ENCODE assay signal across 1 cellular context in the genomic region with DNA sequence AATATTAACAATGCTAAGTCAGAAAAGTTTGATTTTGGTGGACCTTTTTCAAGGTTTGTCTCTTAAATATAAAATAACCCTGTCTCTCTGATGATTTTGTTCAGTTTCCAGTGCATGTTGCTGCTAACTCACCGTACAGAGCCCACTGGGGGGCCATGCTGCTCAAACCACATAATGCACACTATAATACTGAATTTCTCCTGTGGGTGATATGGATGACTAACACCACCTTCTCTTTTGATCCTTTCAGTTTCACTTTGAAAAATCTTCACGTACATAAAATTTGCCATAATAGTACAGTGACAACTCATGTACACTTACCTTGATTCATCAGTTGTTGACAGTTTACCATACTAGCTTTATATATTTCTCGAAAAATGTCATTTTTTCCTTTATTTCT.
TF ChIP-seq lines count a peak whose summit lies in the region.

No MANE protein-coding gene starts in this region.

TF ChIP-seq in K562, 482 proteins besides CTCF, POLR2A, EP300 and RAD21 (continued from another document):
- TF ChIP-seq, protein P1, sequence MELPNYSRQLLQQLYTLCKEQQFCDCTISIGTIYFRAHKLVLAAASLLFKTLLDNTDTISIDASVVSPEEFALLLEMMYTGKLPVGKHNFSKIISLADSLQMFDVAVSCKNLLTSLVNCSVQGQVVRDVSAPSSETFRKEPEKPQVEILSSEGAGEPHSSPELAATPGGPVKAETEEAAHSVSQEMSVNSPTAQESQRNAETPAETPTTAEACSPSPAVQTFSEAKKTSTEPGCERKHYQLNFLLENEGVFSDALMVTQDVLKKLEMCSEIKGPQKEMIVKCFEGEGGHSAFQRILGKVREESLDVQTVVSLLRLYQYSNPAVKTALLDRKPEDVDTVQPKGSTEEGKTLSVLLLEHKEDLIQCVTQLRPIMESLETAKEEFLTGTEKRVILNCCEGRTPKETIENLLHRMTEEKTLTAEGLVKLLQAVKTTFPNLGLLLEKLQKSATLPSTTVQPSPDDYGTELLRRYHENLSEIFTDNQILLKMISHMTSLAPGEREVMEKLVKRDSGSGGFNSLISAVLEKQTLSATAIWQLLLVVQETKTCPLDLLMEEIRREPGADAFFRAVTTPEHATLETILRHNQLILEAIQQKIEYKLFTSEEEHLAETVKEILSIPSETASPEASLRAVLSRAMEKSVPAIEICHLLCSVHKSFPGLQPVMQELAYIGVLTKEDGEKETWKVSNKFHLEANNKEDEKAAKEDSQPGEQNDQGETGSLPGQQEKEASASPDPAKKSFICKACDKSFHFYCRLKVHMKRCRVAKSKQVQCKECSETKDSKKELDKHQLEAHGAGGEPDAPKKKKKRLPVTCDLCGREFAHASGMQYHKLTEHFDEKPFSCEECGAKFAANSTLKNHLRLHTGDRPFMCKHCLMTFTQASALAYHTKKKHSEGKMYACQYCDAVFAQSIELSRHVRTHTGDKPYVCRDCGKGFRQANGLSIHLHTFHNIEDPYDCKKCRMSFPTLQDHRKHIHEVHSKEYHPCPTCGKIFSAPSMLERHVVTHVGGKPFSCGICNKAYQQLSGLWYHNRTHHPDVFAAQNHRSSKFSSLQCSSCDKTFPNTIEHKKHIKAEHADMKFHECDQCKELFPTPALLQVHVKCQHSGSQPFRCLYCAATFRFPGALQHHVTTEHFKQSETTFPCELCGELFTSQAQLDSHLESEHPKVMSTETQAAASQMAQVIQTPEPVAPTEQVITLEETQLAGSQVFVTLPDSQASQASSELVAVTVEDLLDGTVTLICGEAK (IDR thresholded peaks at IDR 0.05): no peak
- TF ChIP-seq, protein P1 (CRISPR knock-in tag; IDR thresholded peaks at IDR 0.05): no peak
- TF ChIP-seq, protein P2, sequence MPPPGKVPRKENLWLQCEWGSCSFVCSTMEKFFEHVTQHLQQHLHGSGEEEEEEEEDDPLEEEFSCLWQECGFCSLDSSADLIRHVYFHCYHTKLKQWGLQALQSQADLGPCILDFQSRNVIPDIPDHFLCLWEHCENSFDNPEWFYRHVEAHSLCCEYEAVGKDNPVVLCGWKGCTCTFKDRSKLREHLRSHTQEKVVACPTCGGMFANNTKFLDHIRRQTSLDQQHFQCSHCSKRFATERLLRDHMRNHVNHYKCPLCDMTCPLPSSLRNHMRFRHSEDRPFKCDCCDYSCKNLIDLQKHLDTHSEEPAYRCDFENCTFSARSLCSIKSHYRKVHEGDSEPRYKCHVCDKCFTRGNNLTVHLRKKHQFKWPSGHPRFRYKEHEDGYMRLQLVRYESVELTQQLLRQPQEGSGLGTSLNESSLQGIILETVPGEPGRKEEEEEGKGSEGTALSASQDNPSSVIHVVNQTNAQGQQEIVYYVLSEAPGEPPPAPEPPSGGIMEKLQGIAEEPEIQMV (tag; conservative IDR thresholded peaks at IDR 0.05; ENCODE audit: low read depth): no peak
- TF ChIP-seq ARID1B (IDR thresholded peaks at IDR 0.05) (no peak), HSF4 (CRISPR knock-in tag; IDR thresholded peaks at IDR 0.05; ENCODE audit: borderline replicate concordance) (no peak), ZNF311 (CRISPR knock-in tag; IDR thresholded peaks at IDR 0.05) (no peak)
TF ChIP-seq in K562: peak in this region for 0.
